Comparison of ENCODE assay signal across 8 cellular contexts in genomic region chr5:28957450-28957849, GRCh38.
"Had no signal": no experiment of that assay in that cellular context is flagged by ENCODE, and none has a peak within 500 bp of the region (broad histone marks: within the 10 kb centered on the region; RNA-seq: fewer than 3 reads in every experiment).

No MANE protein-coding gene starts in this region.

- H2AFZ ChIP-seq: GM23248 had no signal

- H3K27ac ChIP-seq: GM23248, HL-60 had no signal

- H3K4me1 ChIP-seq: HAP-1 had no signal

- H3K4me3 ChIP-seq: GM23248, HAP-1 had no signal

- H3K36me3 ChIP-seq: HAP-1 had no signal

- H3K9ac ChIP-seq: GM23248 had no signal

- DNase-seq: GM23248, GOT3, H7, HFFc6, IMR-90, KBM-7 had no signal

- H3K9me3 ChIP-seq: HAP-1 had no signal
